Comparison of ENCODE assay signal across 13 cellular contexts in the genomic region with DNA sequence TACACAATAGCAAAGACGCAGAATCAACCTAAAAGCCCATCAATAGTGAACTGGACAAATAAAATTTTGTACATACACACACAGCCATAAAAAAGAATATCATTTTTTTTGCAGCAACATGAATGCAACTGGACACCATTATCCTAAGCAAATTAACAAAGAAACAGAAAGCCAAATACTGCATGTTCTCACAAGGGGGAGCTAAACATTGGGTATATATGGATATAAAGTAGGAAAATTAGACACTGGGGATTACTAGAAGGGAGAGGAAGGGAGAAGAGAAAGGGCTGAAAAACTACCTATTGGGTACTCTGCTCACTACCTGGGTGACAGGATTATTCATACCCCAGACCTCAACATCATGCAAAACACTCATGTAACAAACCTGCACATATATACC. TPM values are rescaled to one million over a fixed set of nuclear protein-coding genes. Genes with fewer than 3 reads are reported as not detected.
DNase-seq lines count a peak whose midpoint lies in the region; TF ChIP-seq lines count a peak whose summit lies in the region.
"Had no signal": no experiment of that assay in that cellular context is flagged by ENCODE, and none has a peak within 500 bp of the region (broad histone marks: within the 10 kb centered on the region; RNA-seq: fewer than 3 reads in every experiment).

No MANE protein-coding gene starts in this region.

- CTCF ChIA-PET in HEK293 (lab: Yijun Ruan, JAX) = interaction anchor here (0.6 to 0.7 kb wide), 2 partner anchors 169 to 188 kb away, joined by 3 to 6 read pairs; no protein-coding TSS in a partner anchor

- no peak overlapping the region for H3K27ac ChIP-seq in HEK293 (ENCODE audit: extremely low read depth, low read depth, low read length)

- DNase-seq in BE2C (no peak), RKO (ENCODE audit: low spot score) (peak; percentile 26), fibroblast of mammary gland (ENCODE audit: low read depth) (peak; percentile 23), NCI-H2081 (lab: John Stamatoyannopoulos, UW) (no peak), OCI-M2 (lab: John Stamatoyannopoulos, UW; ENCODE audit: unreplicated experiment) (no peak), NCI-H2196 (lab: John Stamatoyannopoulos, UW; ENCODE audit: unreplicated experiment) (no peak)
- DNase-seq in activated CD4-positive, CD25-positive, alpha-beta regulatory T cell (lab: John Stamatoyannopoulos, UW) = no peak
- DNase-seq: activated naive CD8-positive, alpha-beta T cell treated with anti-CD3 and anti-CD28 coated beads for 36 hours; hippocampal formation; NCI-H1092; nucleus accumbens; stimulated activated CD4-positive, alpha-beta T cell treated with anti-CD3 and anti-CD28 coated beads, Interleukin-15, amount 100 ng/mL, for 24 hours had no signal

- H3K9me3 ChIP-seq in BE2C = no peaks in the 10 kb centered on the region
- H3K9me3 ChIP-seq in HEK293 (ENCODE audit: control insufficient read depth, insufficient read depth, low read depth, low read length) = no peaks in the 10 kb centered on the region; the same call in 1 of the 2 replicates

- no peaks in the 10 kb centered on the region for H3K36me3 ChIP-seq in BE2C
- no peaks in the 10 kb centered on the region for H3K36me3 ChIP-seq in HEK293 (ENCODE audit: control insufficient read depth in 2 of 2, insufficient read depth in 1 of 2, low read length in 2 of 2)

- no peak overlapping the region for H3K4me3 ChIP-seq in BE2C (ENCODE audit: low read depth, low read length)
- no peak overlapping the region for H3K4me3 ChIP-seq in HEK293 (ENCODE audit: low read depth, low read length)
- H3K4me3 ChIP-seq in fibroblast of mammary gland (ENCODE audit: control insufficient read depth, low read depth, low read length) = no peak overlapping the region

- POLR2A ChIA-PET in HEK293 (lab: Yijun Ruan, JAX) = no interaction called here

- H3K4me1 ChIP-seq in BE2C (no peaks in the 10 kb centered on the region), HEK293 (ENCODE audit: control insufficient read depth, insufficient read depth, low read length) (peaks cover 14% of the 10 kb centered on the region)

- TF ChIP-seq CTCF in BE2C (IDR thresholded peaks at IDR 0.05; ENCODE audit: low read depth, low read length) = 0 out of 2 replicates have a peak, but pooled peaks have one; percentile 9
- TF ChIP-seq CTCF in HEK293 (tag by site-specific recombination; IDR thresholded peaks at IDR 0.05) = 0 out of 2 replicates have a peak, but pooled peaks have one; percentile 14
- TF ChIP-seq CTCF in fibroblast of mammary gland (conservative IDR thresholded peaks at IDR 0.05; ENCODE audit: control insufficient read depth, insufficient read depth, low read depth, low read length) = peak; percentile 43

- H3K27me3 ChIP-seq in BE2C = no peaks in the 10 kb centered on the region

TF ChIP-seq in HEK293, 187 proteins besides CTCF, POLR2A, EP300 and RAD21:
- TF ChIP-seq, protein P1, sequence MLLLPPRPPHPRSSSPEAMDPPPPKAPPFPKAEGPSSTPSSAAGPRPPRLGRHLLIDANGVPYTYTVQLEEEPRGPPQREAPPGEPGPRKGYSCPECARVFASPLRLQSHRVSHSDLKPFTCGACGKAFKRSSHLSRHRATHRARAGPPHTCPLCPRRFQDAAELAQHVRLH (tag by site-specific recombination; IDR thresholded peaks at IDR 0.05) = peak; percentile 16; the same call in 1 of the 2 replicates
- TF ChIP-seq ZBTB17 (tag by site-specific recombination; IDR thresholded peaks at IDR 0.05) (no peak), ZNF530 (tag by site-specific recombination; IDR thresholded peaks at IDR 0.05; ENCODE audit: low read depth) (no peak), ZNF621 (tag by site-specific recombination; IDR thresholded peaks at IDR 0.05) (no peak), ZNF169 (tag by site-specific recombination; IDR thresholded peaks at IDR 0.05) (no peak), ZNF623 (tag by site-specific recombination; IDR thresholded peaks at IDR 0.05) (no peak), ZNF529 (tag by site-specific recombination; IDR thresholded peaks at IDR 0.05; ENCODE audit: insufficient replicate concordance) (no peak), PRDM1 (tag by site-specific recombination; IDR thresholded peaks at IDR 0.05) (0 out of 2 replicates have a peak, but pooled peaks have one; percentile 23), MZF1 (tag by site-specific recombination; IDR thresholded peaks at IDR 0.05; ENCODE audit: borderline replicate concordance) (peak; percentile 57; the same call in 1 of the 2 replicates), ZNF19 (tag by site-specific recombination; IDR thresholded peaks at IDR 0.05; ENCODE audit: low read depth) (no peak), ZBTB7A (tag by site-specific recombination; IDR thresholded peaks at IDR 0.05; ENCODE audit: low read depth) (no peak), ZBTB21 (tag by site-specific recombination; IDR thresholded peaks at IDR 0.05) (no peak), SP7 (tag by site-specific recombination; IDR thresholded peaks at IDR 0.05) (no peak), ZSCAN23 (tag by site-specific recombination; IDR thresholded peaks at IDR 0.05) (no peak), ZNF140 (tag by site-specific recombination; IDR thresholded peaks at IDR 0.05) (no peak)
- TF ChIP-seq, protein P2, sequence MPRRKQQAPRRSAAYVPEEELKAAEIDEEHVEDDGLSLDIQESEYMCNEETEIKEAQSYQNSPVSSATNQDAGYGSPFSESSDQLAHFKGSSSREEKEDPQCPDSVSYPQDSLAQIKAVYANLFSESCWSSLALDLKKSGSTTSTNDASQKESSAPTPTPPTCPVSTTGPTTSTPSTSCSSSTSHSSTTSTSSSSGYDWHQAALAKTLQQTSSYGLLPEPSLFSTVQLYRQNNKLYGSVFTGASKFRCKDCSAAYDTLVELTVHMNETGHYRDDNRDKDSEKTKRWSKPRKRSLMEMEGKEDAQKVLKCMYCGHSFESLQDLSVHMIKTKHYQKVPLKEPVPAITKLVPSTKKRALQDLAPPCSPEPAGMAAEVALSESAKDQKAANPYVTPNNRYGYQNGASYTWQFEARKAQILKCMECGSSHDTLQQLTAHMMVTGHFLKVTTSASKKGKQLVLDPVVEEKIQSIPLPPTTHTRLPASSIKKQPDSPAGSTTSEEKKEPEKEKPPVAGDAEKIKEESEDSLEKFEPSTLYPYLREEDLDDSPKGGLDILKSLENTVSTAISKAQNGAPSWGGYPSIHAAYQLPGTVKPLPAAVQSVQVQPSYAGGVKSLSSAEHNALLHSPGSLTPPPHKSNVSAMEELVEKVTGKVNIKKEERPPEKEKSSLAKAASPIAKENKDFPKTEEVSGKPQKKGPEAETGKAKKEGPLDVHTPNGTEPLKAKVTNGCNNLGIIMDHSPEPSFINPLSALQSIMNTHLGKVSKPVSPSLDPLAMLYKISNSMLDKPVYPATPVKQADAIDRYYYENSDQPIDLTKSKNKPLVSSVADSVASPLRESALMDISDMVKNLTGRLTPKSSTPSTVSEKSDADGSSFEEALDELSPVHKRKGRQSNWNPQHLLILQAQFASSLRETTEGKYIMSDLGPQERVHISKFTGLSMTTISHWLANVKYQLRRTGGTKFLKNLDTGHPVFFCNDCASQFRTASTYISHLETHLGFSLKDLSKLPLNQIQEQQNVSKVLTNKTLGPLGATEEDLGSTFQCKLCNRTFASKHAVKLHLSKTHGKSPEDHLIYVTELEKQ (tag by site-specific recombination; IDR thresholded peaks at IDR 0.05; ENCODE audit: borderline replicate concordance) = no peak
- TF ChIP-seq, protein P3, sequence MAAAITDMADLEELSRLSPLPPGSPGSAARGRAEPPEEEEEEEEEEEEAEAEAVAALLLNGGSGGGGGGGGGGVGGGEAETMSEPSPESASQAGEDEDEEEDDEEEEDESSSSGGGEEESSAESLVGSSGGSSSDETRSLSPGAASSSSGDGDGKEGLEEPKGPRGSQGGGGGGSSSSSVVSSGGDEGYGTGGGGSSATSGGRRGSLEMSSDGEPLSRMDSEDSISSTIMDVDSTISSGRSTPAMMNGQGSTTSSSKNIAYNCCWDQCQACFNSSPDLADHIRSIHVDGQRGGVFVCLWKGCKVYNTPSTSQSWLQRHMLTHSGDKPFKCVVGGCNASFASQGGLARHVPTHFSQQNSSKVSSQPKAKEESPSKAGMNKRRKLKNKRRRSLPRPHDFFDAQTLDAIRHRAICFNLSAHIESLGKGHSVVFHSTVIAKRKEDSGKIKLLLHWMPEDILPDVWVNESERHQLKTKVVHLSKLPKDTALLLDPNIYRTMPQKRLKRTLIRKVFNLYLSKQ (tag by site-specific recombination; IDR thresholded peaks at IDR 0.05; ENCODE audit: borderline replicate concordance) = no peak
- TF ChIP-seq, protein P4, sequence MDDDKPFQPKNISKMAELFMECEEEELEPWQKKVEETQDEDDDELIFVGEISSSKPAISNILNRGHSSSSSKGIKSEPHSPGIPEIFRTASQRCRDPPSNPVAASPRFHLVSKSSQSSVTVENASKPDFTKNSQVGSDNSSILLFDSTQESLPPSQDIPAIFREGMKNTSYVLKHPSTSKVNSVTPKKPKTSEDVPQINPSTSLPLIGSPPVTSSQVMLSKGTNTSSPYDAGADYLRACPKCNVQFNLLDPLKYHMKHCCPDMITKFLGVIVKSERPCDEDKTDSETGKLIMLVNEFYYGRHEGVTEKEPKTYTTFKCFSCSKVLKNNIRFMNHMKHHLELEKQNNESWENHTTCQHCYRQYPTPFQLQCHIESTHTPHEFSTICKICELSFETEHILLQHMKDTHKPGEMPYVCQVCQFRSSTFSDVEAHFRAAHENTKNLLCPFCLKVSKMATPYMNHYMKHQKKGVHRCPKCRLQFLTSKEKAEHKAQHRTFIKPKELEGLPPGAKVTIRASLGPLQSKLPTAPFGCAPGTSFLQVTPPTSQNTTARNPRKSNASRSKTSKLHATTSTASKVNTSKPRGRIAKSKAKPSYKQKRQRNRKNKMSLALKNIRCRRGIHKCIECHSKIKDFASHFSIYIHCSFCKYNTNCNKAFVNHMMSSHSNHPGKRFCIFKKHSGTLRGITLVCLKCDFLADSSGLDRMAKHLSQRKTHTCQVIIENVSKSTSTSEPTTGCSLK (tag by site-specific recombination; IDR thresholded peaks at IDR 0.05) = no peak

RNA-seq across cellular contexts. Expression of a gene that starts 28.2 kb away (rescaled TPM):
- polyA plus RNA-seq in BE2C (2012; ENCODE audit: insufficient read depth, insufficient read length, low read depth) = 0.28 TPM

Comparison
In these comparisons a context has a peak if more than half of its experiments do, and no peak if none do; other contexts are left out.
1. DNase-seq: peak in RKO (single experiment) and fibroblast of mammary gland (single experiment); none in BE2C (single experiment), NCI-H2081 (0 of 2), OCI-M2 (single experiment), activated CD4-positive, CD25-positive, alpha-beta regulatory T cell (0 of 4) and NCI-H2196 (single experiment).
2. Peak in every context shown above with its lines, with median percentiles within 50 percentile points of each other: CTCF ChIP-seq.